Comparison of ENCODE assay signal across 1 cellular context in the genomic region with DNA sequence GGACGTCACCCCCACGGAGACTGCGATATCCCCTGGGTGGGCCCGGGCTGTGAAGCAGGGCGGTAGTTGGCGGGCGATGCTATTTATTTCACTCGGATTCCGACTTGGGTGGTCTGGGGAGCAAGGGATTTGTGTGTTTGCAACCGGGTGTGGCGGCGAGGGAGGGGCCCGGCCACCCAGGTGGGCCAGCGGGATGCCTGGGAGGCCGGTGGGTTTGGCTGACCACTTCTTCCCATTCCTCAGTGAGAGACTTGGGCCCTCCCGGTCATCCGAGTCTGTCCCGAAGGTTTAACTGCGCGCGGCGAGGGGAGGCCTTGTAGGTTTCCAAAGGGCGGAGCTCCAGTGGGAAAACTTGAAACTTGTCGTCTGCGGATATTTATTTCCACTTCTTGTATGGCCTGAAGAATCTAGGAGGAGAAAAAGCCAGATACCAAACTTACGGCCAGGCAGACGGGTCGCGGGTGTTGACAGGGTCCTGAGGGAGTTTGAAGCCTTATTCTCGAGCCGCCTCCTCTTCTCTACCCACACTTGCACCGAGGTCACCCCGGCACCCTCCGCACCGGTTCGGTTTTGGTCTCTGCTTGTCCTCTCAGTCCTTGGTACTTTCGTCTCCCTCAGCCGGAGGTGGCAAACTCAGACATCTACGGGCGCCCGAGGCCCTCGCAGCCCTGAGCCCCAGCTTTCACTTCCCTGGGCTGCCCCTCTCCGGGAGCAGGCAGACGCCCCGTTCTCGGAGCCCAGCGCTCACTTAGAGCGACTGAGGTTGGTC.
TF ChIP-seq lines count a peak whose summit lies in the region.

No MANE protein-coding gene starts in this region.

TF ChIP-seq in GM12891, 5 proteins besides CTCF, POLR2A, EP300 and RAD21:
- no peak for TF ChIP-seq PAX5 (IDR thresholded peaks at IDR 0.05; ENCODE audit: insufficient read depth, low read length, severe bottlenecking)
- no peak for TF ChIP-seq POLR2AphosphoS5 (IDR thresholded peaks at IDR 0.05; ENCODE audit: low read depth, low read length)
- no peak for TF ChIP-seq SPI1 (IDR thresholded peaks at IDR 0.05; ENCODE audit: low read depth, low read length)
TF ChIP-seq in GM12891: peak in this region for 0.
